Comparison of ENCODE assay signal across 1 cellular context in the genomic region with DNA sequence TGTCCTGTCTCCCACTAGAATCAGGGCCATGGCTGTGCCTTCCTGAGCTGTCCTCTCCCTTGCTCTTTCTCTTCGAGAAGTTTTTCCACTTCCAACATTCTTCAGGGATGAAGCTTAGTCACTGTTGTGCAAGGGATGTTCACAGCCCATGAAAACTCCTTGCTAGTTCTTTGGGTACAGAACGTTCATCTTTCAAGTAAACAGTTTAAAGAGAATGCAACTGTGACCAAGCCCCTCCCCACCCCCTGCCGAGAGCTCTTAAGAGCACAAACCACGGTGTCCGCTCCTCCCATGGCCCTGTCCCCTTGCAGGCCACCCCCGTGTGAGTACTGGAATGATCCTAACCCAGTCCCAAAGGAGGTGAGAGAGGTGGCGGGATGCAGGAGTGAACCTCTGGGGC.
TF ChIP-seq lines count a peak whose summit lies in the region.

No MANE protein-coding gene starts in this region.

TF ChIP-seq in A549, 52 proteins besides CTCF, POLR2A, EP300 and RAD21 (continued from another document):
- no peak for TF ChIP-seq BHLHE40 (IDR thresholded peaks at IDR 0.05; ENCODE audit: low read depth, low read length)
- TF ChIP-seq EHF (CRISPR knock-in tag; IDR thresholded peaks at IDR 0.05): no peak
- TF ChIP-seq MAZ (IDR thresholded peaks at IDR 0.05; ENCODE audit: borderline replicate concordance, low read depth, low read length): no peak
- TF ChIP-seq MAFK (IDR thresholded peaks at IDR 0.05; ENCODE audit: partially characterized antibody): no peak
- no peak for TF ChIP-seq ZC3H11A (IDR thresholded peaks at IDR 0.05)
- TF ChIP-seq, protein P1, sequence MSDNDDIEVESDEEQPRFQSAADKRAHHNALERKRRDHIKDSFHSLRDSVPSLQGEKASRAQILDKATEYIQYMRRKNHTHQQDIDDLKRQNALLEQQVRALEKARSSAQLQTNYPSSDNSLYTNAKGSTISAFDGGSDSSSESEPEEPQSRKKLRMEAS (IDR thresholded peaks at IDR 0.05): no peak
